1 cellular context compared by ENCODE assay signal in the genomic region with DNA sequence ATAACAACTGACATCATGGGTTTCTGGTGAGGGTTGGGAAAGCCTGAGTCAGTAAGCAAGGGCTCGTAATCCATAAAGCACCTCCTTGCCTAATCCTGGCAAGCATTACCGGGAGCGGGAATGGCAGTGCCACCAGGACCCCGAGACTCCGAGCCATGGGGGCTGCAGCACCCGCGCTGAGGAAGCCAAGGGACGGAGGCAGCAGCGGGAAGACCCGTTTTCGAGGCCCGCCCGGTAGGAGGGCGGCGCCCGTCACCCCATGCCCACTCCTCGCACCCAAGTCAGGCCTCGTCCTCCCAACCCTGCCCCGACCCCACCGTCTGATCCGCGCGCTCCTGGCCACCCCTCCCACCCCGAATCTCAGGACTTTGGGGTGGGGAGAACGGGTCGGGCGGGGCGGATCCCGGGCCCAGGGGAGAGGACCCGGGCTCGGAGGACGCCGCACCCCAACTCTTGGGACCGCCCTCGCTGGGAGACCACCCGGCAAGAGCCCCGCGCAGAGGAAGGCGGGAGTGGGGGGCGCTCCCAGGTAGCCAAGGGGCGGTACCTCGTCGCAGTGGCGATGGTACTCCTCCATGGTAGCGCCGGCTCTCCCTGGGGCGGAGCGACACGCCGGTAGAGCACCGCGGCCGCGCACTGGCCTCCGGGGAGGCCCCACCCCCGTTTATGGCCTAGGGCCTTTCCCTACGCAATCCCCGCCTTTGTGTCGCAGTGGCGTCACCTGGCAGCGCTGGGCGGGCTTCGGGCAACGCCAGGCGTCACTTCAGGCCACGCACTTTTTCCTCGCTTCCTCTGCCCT.
TF ChIP-seq lines count a peak whose summit lies in the region.

A gene with protein sequence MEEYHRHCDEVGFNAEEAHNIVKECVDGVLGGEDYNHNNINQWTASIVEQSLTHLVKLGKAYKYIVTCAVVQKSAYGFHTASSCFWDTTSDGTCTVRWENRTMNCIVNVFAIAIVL (minus strand): TSS at position 638 of the 799 bp plus-strand sequence. CDS start 61 bp downstream, at position 577.

TF ChIP-seq in HepG2, 621 proteins besides CTCF, POLR2A, EP300 and RAD21 (continued from another document and continues in another):
- no peak for TF ChIP-seq BATF2 (CRISPR knock-in tag; IDR thresholded peaks at IDR 0.05)
- TF ChIP-seq, protein P1, sequence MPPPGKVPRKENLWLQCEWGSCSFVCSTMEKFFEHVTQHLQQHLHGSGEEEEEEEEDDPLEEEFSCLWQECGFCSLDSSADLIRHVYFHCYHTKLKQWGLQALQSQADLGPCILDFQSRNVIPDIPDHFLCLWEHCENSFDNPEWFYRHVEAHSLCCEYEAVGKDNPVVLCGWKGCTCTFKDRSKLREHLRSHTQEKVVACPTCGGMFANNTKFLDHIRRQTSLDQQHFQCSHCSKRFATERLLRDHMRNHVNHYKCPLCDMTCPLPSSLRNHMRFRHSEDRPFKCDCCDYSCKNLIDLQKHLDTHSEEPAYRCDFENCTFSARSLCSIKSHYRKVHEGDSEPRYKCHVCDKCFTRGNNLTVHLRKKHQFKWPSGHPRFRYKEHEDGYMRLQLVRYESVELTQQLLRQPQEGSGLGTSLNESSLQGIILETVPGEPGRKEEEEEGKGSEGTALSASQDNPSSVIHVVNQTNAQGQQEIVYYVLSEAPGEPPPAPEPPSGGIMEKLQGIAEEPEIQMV (CRISPR knock-in tag; IDR thresholded peaks at IDR 0.05; ENCODE audit: low read depth), result no peak
- TF ChIP-seq, protein P2, sequence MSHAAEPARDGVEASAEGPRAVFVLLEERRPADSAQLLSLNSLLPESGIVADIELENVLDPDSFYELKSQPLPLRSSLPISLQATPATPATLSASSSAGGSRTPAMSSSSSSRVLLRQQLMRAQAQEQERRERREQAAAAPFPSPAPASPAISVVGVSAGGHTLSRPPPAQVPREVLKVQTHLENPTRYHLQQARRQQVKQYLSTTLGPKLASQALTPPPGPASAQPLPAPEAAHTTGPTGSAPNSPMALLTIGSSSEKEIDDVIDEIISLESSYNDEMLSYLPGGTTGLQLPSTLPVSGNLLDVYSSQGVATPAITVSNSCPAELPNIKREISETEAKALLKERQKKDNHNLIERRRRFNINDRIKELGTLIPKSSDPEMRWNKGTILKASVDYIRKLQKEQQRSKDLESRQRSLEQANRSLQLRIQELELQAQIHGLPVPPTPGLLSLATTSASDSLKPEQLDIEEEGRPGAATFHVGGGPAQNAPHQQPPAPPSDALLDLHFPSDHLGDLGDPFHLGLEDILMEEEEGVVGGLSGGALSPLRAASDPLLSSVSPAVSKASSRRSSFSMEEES (CRISPR knock-in tag; IDR thresholded peaks at IDR 0.05), result no peak
- TF ChIP-seq, protein P3, sequence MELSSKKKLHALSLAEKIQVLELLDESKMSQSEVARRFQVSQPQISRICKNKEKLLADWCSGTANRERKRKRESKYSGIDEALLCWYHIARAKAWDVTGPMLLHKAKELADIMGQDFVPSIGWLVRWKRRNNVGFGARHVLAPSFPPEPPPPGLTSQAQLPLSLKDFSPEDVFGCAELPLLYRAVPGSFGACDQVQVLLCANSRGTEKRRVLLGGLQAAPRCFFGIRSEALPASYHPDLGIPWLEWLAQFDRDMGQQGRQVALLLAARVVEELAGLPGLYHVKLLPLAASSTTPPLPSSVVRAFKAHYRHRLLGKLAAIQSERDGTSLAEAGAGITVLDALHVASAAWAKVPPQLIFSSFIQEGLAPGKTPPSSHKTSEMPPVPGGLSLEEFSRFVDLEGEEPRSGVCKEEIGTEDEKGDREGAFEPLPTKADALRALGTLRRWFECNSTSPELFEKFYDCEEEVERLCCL (CRISPR knock-in tag; IDR thresholded peaks at IDR 0.05; ENCODE audit: borderline replicate concordance), result no peak
- no peak for TF ChIP-seq ZNF552 (CRISPR knock-in tag; IDR thresholded peaks at IDR 0.05; ENCODE audit: borderline replicate concordance)
- no peak for TF ChIP-seq NFATC3 (CRISPR knock-in tag; IDR thresholded peaks at IDR 0.05)
- TF ChIP-seq ZFP90 (CRISPR knock-in tag; IDR thresholded peaks at IDR 0.05; ENCODE audit: borderline replicate concordance), result no peak
- no peak for TF ChIP-seq HNF4A (CRISPR knock-in tag; IDR thresholded peaks at IDR 0.05)
- no peak for TF ChIP-seq MTF2 (CRISPR knock-in tag; IDR thresholded peaks at IDR 0.05; ENCODE audit: borderline replicate concordance)
- no peak for TF ChIP-seq ZNF619 (CRISPR knock-in tag; IDR thresholded peaks at IDR 0.05)
- TF ChIP-seq MZF1 (CRISPR knock-in tag; IDR thresholded peaks at IDR 0.05; ENCODE audit: borderline replicate concordance), result no peak
- no peak for TF ChIP-seq BHLHE40 (IDR thresholded peaks at IDR 0.05; ENCODE audit: low read length)
- TF ChIP-seq DNMT3B (CRISPR knock-in tag; conservative IDR thresholded peaks at IDR 0.05), result no peak
- no peak for TF ChIP-seq ZNF101 (CRISPR knock-in tag; IDR thresholded peaks at IDR 0.05; ENCODE audit: borderline replicate concordance, low read depth)
- TF ChIP-seq, protein P4, sequence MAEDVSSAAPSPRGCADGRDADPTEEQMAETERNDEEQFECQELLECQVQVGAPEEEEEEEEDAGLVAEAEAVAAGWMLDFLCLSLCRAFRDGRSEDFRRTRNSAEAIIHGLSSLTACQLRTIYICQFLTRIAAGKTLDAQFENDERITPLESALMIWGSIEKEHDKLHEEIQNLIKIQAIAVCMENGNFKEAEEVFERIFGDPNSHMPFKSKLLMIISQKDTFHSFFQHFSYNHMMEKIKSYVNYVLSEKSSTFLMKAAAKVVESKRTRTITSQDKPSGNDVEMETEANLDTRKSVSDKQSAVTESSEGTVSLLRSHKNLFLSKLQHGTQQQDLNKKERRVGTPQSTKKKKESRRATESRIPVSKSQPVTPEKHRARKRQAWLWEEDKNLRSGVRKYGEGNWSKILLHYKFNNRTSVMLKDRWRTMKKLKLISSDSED (CRISPR knock-in tag; IDR thresholded peaks at IDR 0.05), result no peak
- no peak for TF ChIP-seq SP140L (CRISPR knock-in tag; IDR thresholded peaks at IDR 0.05; ENCODE audit: borderline replicate concordance)
- TF ChIP-seq, protein P5, sequence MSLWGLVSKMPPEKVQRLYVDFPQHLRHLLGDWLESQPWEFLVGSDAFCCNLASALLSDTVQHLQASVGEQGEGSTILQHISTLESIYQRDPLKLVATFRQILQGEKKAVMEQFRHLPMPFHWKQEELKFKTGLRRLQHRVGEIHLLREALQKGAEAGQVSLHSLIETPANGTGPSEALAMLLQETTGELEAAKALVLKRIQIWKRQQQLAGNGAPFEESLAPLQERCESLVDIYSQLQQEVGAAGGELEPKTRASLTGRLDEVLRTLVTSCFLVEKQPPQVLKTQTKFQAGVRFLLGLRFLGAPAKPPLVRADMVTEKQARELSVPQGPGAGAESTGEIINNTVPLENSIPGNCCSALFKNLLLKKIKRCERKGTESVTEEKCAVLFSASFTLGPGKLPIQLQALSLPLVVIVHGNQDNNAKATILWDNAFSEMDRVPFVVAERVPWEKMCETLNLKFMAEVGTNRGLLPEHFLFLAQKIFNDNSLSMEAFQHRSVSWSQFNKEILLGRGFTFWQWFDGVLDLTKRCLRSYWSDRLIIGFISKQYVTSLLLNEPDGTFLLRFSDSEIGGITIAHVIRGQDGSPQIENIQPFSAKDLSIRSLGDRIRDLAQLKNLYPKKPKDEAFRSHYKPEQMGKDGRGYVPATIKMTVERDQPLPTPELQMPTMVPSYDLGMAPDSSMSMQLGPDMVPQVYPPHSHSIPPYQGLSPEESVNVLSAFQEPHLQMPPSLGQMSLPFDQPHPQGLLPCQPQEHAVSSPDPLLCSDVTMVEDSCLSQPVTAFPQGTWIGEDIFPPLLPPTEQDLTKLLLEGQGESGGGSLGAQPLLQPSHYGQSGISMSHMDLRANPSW (CRISPR knock-in tag; IDR thresholded peaks at IDR 0.05; ENCODE audit: borderline replicate concordance), result no peak
- TF ChIP-seq THAP8 (CRISPR knock-in tag; IDR thresholded peaks at IDR 0.05; ENCODE audit: borderline replicate concordance), result no peak
- no peak for TF ChIP-seq NR2F6 (IDR thresholded peaks at IDR 0.05)
- TF ChIP-seq NR2F6 (CRISPR knock-in tag; IDR thresholded peaks at IDR 0.05), result no peak
- no peak for TF ChIP-seq KLF6 (CRISPR knock-in tag; IDR thresholded peaks at IDR 0.05)
- peak; percentile 43; the same call in 1 of the 2 replicates for TF ChIP-seq PHF20 (CRISPR knock-in tag; IDR thresholded peaks at IDR 0.05)
- no peak for TF ChIP-seq SNAPC2 (CRISPR knock-in tag; IDR thresholded peaks at IDR 0.05)
- TF ChIP-seq HOXA5 (CRISPR knock-in tag; IDR thresholded peaks at IDR 0.05), result no peak
- no peak for TF ChIP-seq ATAD3A (CRISPR knock-in tag; IDR thresholded peaks at IDR 0.05)
- TF ChIP-seq ZNF367 (CRISPR knock-in tag; IDR thresholded peaks at IDR 0.05; ENCODE audit: borderline replicate concordance), result no peak
- no peak for TF ChIP-seq TEAD2 (CRISPR knock-in tag; IDR thresholded peaks at IDR 0.05)
- TF ChIP-seq NFYB (CRISPR knock-in tag; IDR thresholded peaks at IDR 0.05), result 0 out of 2 replicates have a peak, but pooled peaks have one; percentile 19
- TF ChIP-seq ZNF468 (CRISPR knock-in tag; IDR thresholded peaks at IDR 0.05), result no peak
- no peak for TF ChIP-seq NR1H2 (CRISPR knock-in tag; IDR thresholded peaks at IDR 0.05; ENCODE audit: borderline replicate concordance, low read depth)
- TF ChIP-seq, protein P6, sequence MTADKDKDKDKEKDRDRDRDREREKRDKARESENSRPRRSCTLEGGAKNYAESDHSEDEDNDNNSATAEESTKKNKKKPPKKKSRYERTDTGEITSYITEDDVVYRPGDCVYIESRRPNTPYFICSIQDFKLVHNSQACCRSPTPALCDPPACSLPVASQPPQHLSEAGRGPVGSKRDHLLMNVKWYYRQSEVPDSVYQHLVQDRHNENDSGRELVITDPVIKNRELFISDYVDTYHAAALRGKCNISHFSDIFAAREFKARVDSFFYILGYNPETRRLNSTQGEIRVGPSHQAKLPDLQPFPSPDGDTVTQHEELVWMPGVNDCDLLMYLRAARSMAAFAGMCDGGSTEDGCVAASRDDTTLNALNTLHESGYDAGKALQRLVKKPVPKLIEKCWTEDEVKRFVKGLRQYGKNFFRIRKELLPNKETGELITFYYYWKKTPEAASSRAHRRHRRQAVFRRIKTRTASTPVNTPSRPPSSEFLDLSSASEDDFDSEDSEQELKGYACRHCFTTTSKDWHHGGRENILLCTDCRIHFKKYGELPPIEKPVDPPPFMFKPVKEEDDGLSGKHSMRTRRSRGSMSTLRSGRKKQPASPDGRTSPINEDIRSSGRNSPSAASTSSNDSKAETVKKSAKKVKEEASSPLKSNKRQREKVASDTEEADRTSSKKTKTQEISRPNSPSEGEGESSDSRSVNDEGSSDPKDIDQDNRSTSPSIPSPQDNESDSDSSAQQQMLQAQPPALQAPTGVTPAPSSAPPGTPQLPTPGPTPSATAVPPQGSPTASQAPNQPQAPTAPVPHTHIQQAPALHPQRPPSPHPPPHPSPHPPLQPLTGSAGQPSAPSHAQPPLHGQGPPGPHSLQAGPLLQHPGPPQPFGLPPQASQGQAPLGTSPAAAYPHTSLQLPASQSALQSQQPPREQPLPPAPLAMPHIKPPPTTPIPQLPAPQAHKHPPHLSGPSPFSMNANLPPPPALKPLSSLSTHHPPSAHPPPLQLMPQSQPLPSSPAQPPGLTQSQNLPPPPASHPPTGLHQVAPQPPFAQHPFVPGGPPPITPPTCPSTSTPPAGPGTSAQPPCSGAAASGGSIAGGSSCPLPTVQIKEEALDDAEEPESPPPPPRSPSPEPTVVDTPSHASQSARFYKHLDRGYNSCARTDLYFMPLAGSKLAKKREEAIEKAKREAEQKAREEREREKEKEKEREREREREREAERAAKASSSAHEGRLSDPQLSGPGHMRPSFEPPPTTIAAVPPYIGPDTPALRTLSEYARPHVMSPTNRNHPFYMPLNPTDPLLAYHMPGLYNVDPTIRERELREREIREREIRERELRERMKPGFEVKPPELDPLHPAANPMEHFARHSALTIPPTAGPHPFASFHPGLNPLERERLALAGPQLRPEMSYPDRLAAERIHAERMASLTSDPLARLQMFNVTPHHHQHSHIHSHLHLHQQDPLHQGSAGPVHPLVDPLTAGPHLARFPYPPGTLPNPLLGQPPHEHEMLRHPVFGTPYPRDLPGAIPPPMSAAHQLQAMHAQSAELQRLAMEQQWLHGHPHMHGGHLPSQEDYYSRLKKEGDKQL (CRISPR knock-in tag; IDR thresholded peaks at IDR 0.05; ENCODE audit: low read depth), result no peak
- no peak for TF ChIP-seq GZF1 (CRISPR knock-in tag; IDR thresholded peaks at IDR 0.05)
- TF ChIP-seq ARNT (IDR thresholded peaks at IDR 0.05), result no peak
- TF ChIP-seq NBN (conservative IDR thresholded peaks at IDR 0.05), result no peak
- no peak for TF ChIP-seq FIP1L1 (IDR thresholded peaks at IDR 0.05; ENCODE audit: borderline replicate concordance, insufficient read depth, low read depth, low read length)
- no peak for TF ChIP-seq SRSF9 (IDR thresholded peaks at IDR 0.05; ENCODE audit: borderline replicate concordance, insufficient read depth, low read depth, low read length, poor library complexity, severe bottlenecking)
- TF ChIP-seq ELF4 (CRISPR knock-in tag; IDR thresholded peaks at IDR 0.05; ENCODE audit: borderline replicate concordance), result no peak
- TF ChIP-seq POGZ (CRISPR knock-in tag; IDR thresholded peaks at IDR 0.05), result peak; percentile 74
- no peak for TF ChIP-seq SCMH1 (CRISPR knock-in tag; IDR thresholded peaks at IDR 0.05; ENCODE audit: borderline replicate concordance)
- no peak for TF ChIP-seq PTBP1 (IDR thresholded peaks at IDR 0.05; ENCODE audit: low read depth, low read length, poor library complexity, severe bottlenecking)
- no peak for TF ChIP-seq ZNF296 (CRISPR knock-in tag; conservative IDR thresholded peaks at IDR 0.05)
- no peak for TF ChIP-seq GPBP1L1 (CRISPR knock-in tag; IDR thresholded peaks at IDR 0.05)
- TF ChIP-seq, protein P7, sequence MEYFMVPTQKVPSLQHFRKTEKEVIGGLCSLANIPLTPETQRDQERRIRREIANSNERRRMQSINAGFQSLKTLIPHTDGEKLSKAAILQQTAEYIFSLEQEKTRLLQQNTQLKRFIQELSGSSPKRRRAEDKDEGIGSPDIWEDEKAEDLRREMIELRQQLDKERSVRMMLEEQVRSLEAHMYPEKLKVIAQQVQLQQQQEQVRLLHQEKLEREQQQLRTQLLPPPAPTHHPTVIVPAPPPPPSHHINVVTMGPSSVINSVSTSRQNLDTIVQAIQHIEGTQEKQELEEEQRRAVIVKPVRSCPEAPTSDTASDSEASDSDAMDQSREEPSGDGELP (IDR thresholded peaks at IDR 0.05; ENCODE audit: borderline replicate concordance, low read depth), result peak; percentile 38; the same call in 1 of the 2 replicates
- no peak for TF ChIP-seq KLF11 (CRISPR knock-in tag; IDR thresholded peaks at IDR 0.05)
